Comparison of ENCODE assay signal across 11 cellular contexts in the genomic region with DNA sequence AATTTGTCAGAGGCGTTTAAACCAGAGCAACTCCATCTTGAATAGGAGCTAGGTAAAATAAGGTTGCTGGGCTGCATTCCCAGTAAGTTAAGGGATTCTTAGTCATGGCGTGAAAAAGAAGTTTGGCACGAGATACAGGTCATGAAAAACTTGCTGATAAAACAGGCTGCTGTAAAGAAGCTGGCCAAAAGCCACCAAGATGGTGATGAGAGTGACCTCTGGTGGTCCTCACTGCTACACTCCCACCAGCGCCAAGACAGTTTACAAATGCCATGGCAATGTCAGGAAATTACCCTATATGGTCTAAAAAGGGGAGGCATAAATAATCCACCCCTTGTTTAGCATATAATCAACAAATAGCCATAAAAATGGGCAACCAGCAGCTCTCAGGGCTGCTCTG. TPM values are rescaled to one million over a fixed set of nuclear protein-coding genes. Genes with fewer than 3 reads are reported as not detected.
A peak's percentile ranks its signal among the peaks of the same experiment; 100 is the strongest.
DNase-seq lines count a peak whose midpoint lies in the region; ATAC-seq and TF ChIP-seq lines count a peak whose summit lies in the region.
"Not testable (repeated sequence)": the region's sequence is repeated elsewhere in the genome, so short reads cannot be mapped to it uniquely, and the experiment has no call there.
"Had no signal": no experiment of that assay in that cellular context is flagged by ENCODE, and none has a peak within 500 bp of the region (broad histone marks: within the 10 kb centered on the region; RNA-seq: fewer than 3 reads in every experiment).

No MANE protein-coding gene starts in this region.

- CTCF ChIA-PET in AG04450 (lab: Charles Lee): interaction anchor here (1.1 to 1.6 kb wide), 2 partner anchors 12 to 20 kb away, joined by 4 read pairs; no protein-coding TSS in a partner anchor

- intact Hi-C loops in left ventricle myocardium superior (cut with micrococcal nuclease); mucosa of descending colon (cut with DNase I, micrococcal nuclease): not testable (repeated sequence)

- peaks cover 11% of the 10 kb centered on the region for H3K9me3 Mint-ChIP-seq in endodermal cell

- 49 to 67% methylated on average over 3 to 4 of the region's 4 CpGs for WGBS in endodermal cell (ENCODE audit: insufficient coverage in 1 of 2, insufficient read length in 1 of 2), 2 experiments

- not testable (repeated sequence) for H3K4me2 ChIP-seq in OCI-LY3 (ENCODE audit: low read length)

- POLR2A ChIA-PET in AG04450 (lab: Yijun Ruan, JAX): not testable (repeated sequence)

- peaks cover 34% of the 10 kb centered on the region for H3K4me1 Mint-ChIP-seq in endodermal cell

- H3K4me1 ChIP-seq in OCI-LY3 (ENCODE audit: low read length); mucosa of descending colon (ENCODE audit: low read depth): not testable (repeated sequence)
- H3K4me1 ChIP-seq in endodermal cell (ENCODE audit: control insufficient read depth, insufficient read depth, low read length): peaks cover 16% of the 10 kb centered on the region

- H3K9me3 ChIP-seq in AG04450 (ENCODE audit: control insufficient read depth, insufficient read depth, low read length); OCI-LY3 (ENCODE audit: insufficient read depth, low read length); mucosa of descending colon: not testable (repeated sequence)
- H3K9me3 ChIP-seq in endodermal cell (ENCODE audit: control insufficient read depth, low read length): peaks cover 41% of the 10 kb centered on the region

- H3K27me3 ChIP-seq in AG04450 (ENCODE audit: control insufficient read depth, insufficient read depth, low read length); OCI-LY3 (ENCODE audit: low read depth, low read length); endodermal cell (ENCODE audit: control insufficient read depth, insufficient read depth, low read length, poor library complexity, severe bottlenecking): not testable (repeated sequence)

- not testable (repeated sequence) for TF ChIP-seq CTCF in AG04450 (IDR thresholded peaks at IDR 0.05; ENCODE audit: low read depth, low read length); HFF-Myc (IDR thresholded peaks at IDR 0.05; ENCODE audit: low read depth, low read length, missing control alignments); mucosa of descending colon (IDR thresholded peaks at IDR 0.05)
- TF ChIP-seq CTCF in OCI-LY3 (IDR thresholded peaks at IDR 0.05; ENCODE audit: low read depth, low read length): peak; percentile 28
- peak; percentile 84 for TF ChIP-seq CTCF in endodermal cell (conservative IDR thresholded peaks at IDR 0.05)
- peak; percentile 21 for TF ChIP-seq CTCF in retinal pigment epithelial cell (conservative IDR thresholded peaks at IDR 0.05; ENCODE audit: low read depth, low read length)

- not testable (repeated sequence) for H3K4me3 Mint-ChIP-seq in endodermal cell

- not testable (repeated sequence) for H3K9ac ChIP-seq in OCI-LY3 (ENCODE audit: low read length); endodermal cell (ENCODE audit: extremely low read depth, low read length, poor library complexity, severe bottlenecking)

- H3K27me3 Mint-ChIP-seq in endodermal cell (ENCODE audit: insufficient read depth): not testable (repeated sequence)

- peak overlapping the region; percentile 70 for H3K27ac Mint-ChIP-seq in endodermal cell

- not testable (repeated sequence) for H3K27ac ChIP-seq in AG04450 (ENCODE audit: low read depth, low read length); OCI-LY3 (ENCODE audit: low read length); endodermal cell (ENCODE audit: low read depth, low read length)

- H4K20me1 ChIP-seq in OCI-LY3 (ENCODE audit: insufficient read depth, low read length): not testable (repeated sequence)

- not testable (repeated sequence) for H2AFZ ChIP-seq in OCI-LY3 (ENCODE audit: low read depth, low read length)

- not testable (repeated sequence) for H3K36me3 ChIP-seq in OCI-LY3 (replicated peaks; ENCODE audit: low read depth, low read length); mucosa of descending colon (ENCODE audit: low read depth)
- H3K36me3 ChIP-seq in endodermal cell (ENCODE audit: control insufficient read depth, insufficient read depth, low read length): peaks cover 46% of the 10 kb centered on the region

- H3K36me3 Mint-ChIP-seq in endodermal cell (ENCODE audit: low read depth): peaks cover 41% of the 10 kb centered on the region

- DNase-seq in AG04450 (ENCODE audit: low read depth, low spot score): peak; percentile 2
- DNase-seq in HFF-Myc (ENCODE audit: extremely low read depth, low read depth): peak; percentile 12
- peak; percentile 39 for DNase-seq in amniotic epithelial cell (ENCODE audit: low read depth)
- DNase-seq in endodermal cell: peak; percentile 69
- not testable (repeated sequence) for DNase-seq in left ventricle myocardium superior
- DNase-seq in mucosa of descending colon: peak in 1 of 3 donors; percentile 36
- DNase-seq in retinal pigment epithelial cell (ENCODE audit: low read depth): peak; percentile 10

- ATAC-seq in left ventricle myocardium superior (peak; percentile 30), mucosa of descending colon (peak; percentile 76)

- H3K79me2 ChIP-seq in OCI-LY3 (ENCODE audit: low read length): not testable (repeated sequence)

- H3K4me3 ChIP-seq in AG04450 (ENCODE audit: low read depth, low read length); HFF-Myc (replicated peaks; ENCODE audit: low read depth, low read length); OCI-LY3 (ENCODE audit: low read length); mucosa of descending colon; retinal pigment epithelial cell (ENCODE audit: low read length): not testable (repeated sequence)
- peak overlapping the region; percentile 67 for H3K4me3 ChIP-seq in endodermal cell (ENCODE audit: low read length)

RNA-seq across cellular contexts. Expression of a gene that starts 13.6 kb away (rescaled TPM):
- polyA plus RNA-seq in AG04450 (2011; rRNA removed): 21.9 and 29.2 TPM in 2 replicates
- polyA minus RNA-seq in AG04450 (2011; rRNA and poly(A)+ RNA removed): 8.5 and 19.4 TPM in 2 replicates
- total RNA-seq in endodermal cell: 10 to 100 TPM; 31.0 to 40.6 TPM
- polyA plus RNA-seq in endodermal cell (2013, experiment 1 of 2): 17.6 TPM
- 16.4 TPM for polyA plus RNA-seq in endodermal cell (2013, experiment 2 of 2)
- total RNA-seq in left ventricle myocardium superior: 64.0 TPM
- total RNA-seq in mucosa of descending colon: 10 to 100 TPM; 53.7 to 57.9 (median 53.9) TPM

RNA-seq across cellular contexts. Expression of a gene that starts 43.9 kb away (rescaled TPM):
- 32.6 and 42.5 TPM in 2 replicates for polyA plus RNA-seq in AG04450 (2011; rRNA removed)
- 7.4 and 9.6 TPM in 2 replicates for polyA minus RNA-seq in AG04450 (2011; rRNA and poly(A)+ RNA removed)
- total RNA-seq in endodermal cell: 10 to 100 TPM; 61.3 to 62.4 TPM
- 56.4 TPM for polyA plus RNA-seq in endodermal cell (2013, experiment 1 of 2)
- polyA plus RNA-seq in endodermal cell (2013, experiment 2 of 2): 58.0 TPM
- 27.1 TPM for total RNA-seq in left ventricle myocardium superior
- 10 to 100 TPM; 17.3 to 44.4 (median 38.1) TPM for total RNA-seq in mucosa of descending colon

RNA-seq across cellular contexts. Expression of a gene that starts 48.6 kb away (rescaled TPM):
- 0.12 and 0.26 TPM in 2 replicates for polyA plus RNA-seq in AG04450 (2011; rRNA removed)
- polyA minus RNA-seq in AG04450 (2011; rRNA and poly(A)+ RNA removed): 0.09 and 0.26 TPM in 2 replicates
- total RNA-seq in endodermal cell: under 1 TPM in 1 of 2 donors, not detected in 1; 0.18 TPM
- 0.14 TPM for polyA plus RNA-seq in endodermal cell (2013, experiment 1 of 2)
- polyA plus RNA-seq in endodermal cell (2013, experiment 2 of 2): 0.12 TPM
- 0.32 TPM for total RNA-seq in left ventricle myocardium superior
- total RNA-seq in mucosa of descending colon: under 1 TPM in 1 of 3 donors, not detected in 2; 0.10 TPM
- total RNA-seq: liver; T-helper 1 cell treated with Interleukin-12 subunit alpha and Interleukin-12 subunit beta and Interleukin-4 antibody, amounts not matched to agents 30 ng/mL and 1 ng/mL, for 36 hours had no signal
- polyA plus RNA-seq: CD14-positive monocyte had no signal
